In the genomic region with DNA sequence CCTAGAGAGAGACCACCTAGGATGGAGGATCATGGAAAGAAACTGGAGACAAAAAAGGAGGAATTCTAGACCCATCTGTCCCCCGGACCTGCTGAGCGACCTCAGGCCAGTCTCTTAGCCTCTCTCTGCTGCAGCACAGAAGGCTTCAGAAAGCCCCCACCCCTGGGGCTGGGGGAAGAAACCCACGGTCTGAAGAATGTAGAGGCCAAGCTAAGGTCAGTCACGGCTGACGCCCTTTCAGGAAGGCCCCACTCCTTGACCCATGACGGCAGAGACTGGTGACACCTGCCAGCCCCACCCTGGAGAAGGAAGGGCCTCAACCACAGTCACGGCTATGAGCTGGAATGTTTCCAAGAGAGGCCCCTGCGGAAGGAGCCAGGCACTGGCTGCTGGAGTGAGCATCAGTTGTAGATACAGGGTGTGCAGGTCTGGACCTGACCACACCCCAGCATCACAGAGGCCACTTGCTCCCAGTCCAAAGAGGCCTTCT, we compare ENCODE assay signal across 8 cellular contexts.
DNase-seq lines count a peak whose midpoint lies in the region; ATAC-seq, FAIRE-seq and TF ChIP-seq lines count a peak whose summit lies in the region.

No MANE protein-coding gene starts in this region.

- no peaks in the 10 kb centered on the region for H3K36me3 ChIP-seq in SJCRH30

- no peak overlapping the region for H3K27ac ChIP-seq in SJCRH30

- no peak overlapping the region for H3K4me3 ChIP-seq in SJCRH30

- in situ Hi-C loops in Caki2 (cut with HindIII; ENCODE audit: low pct_unique_long_range_greater_than_20kb, low sequenced_read_pairs), result no loop called here

- FAIRE-seq in D721Med (lab: Jason Lieb, UNC), result no peak

- no peak for TF ChIP-seq CTCF in D721Med (IDR thresholded peaks at IDR 0.05; ENCODE audit: insufficient read depth, missing control alignments)

- H3K9me3 ChIP-seq in SJCRH30 (replicated peaks), result no peaks in the 10 kb centered on the region

- DNase-seq in Caki2 (ENCODE audit: low read depth), result peak; percentile 92
- DNase-seq in SJCRH30, result peak; percentile 74 to 78
- DNase-seq in MV-4-11 (lab: John Stamatoyannopoulos, UW), result no peak
- DNase-seq in D721Med (ENCODE audit: insufficient read length, low spot score), result no peak
- no peak for DNase-seq in RKO (ENCODE audit: low spot score)
- DNase-seq in activated CD4-positive, alpha-beta T cell treated with anti-CD3 and anti-CD28 coated beads, Interleukin-2, amount 50 U/mL, for 4 hours, result no peak

- peaks cover 38% of the 10 kb centered on the region for H3K4me1 ChIP-seq in SJCRH30

- H3K27me3 ChIP-seq in SJCRH30, result no peaks in the 10 kb centered on the region

- ATAC-seq in GM19324 (IDR thresholded peaks at IDR 0.05; ENCODE audit: low FRiP score, unreplicated experiment) (peak; percentile 56), HG03066 (IDR thresholded peaks at IDR 0.05; ENCODE audit: low read depth, unreplicated experiment) (peak; percentile 87)

Comparison
In these comparisons a context has a peak if more than half of its experiments do, and no peak if none do; other contexts are left out.
1. DNase-seq: peak in Caki2 (single experiment) and SJCRH30 (2 of 2); none in MV-4-11 (single experiment), D721Med (single experiment), RKO (single experiment) and activated CD4-positive, alpha-beta T cell treated with anti-CD3 and anti-CD28 coated beads, Interleukin-2, amount 50 U/mL, for 4 hours (0 of 2).